In genomic region chr4:2417196-2417764, GRCh38 we compare ENCODE assay signal across 8 cellular contexts. TPM values are rescaled to one million over a fixed set of nuclear protein-coding genes. Genes with fewer than 3 reads are reported as not detected.
A peak's percentile ranks its signal among the peaks of the same experiment; 100 is the strongest.
DNase-seq lines count a peak whose midpoint lies in the region; ATAC-seq and TF ChIP-seq lines count a peak whose summit lies in the region.

No MANE protein-coding gene starts in this region.

- TF ChIP-seq CTCF in right lobe of liver (IDR thresholded peaks at IDR 0.05) = no peak
- TF ChIP-seq CTCF in tibial nerve (IDR thresholded peaks at IDR 0.05) = no peak

- no peak overlapping the region for H3K9ac ChIP-seq in adipocyte (ENCODE audit: low read length)

- ATAC-seq in right lobe of liver = no peak

- H3K27me3 ChIP-seq in adipocyte (replicated peaks; ENCODE audit: control insufficient read depth, insufficient read depth, low read length) (peaks cover 37% of the 10 kb centered on the region), right lobe of liver (no peaks in the 10 kb centered on the region), tibial nerve (peaks cover 0 to 47% of the 10 kb centered on the region in 2 donors)

- H3K4me1 ChIP-seq in adipocyte (ENCODE audit: control insufficient read depth, insufficient read depth, low read length) (peaks cover 24% of the 10 kb centered on the region), right lobe of liver (peaks cover 0 to 15% (median 3%) of the 10 kb centered on the region in 4 donors), tibial nerve (peaks cover 0 to 63% (median 30%) of the 10 kb centered on the region in 4 donors)

- TF ChIP-seq POLR2A in right lobe of liver (IDR thresholded peaks at IDR 0.05) = no peak
- TF ChIP-seq POLR2A in tibial nerve (IDR thresholded peaks at IDR 0.05) = no peak

- peak overlapping the region; percentile 79 for H3K4me3 ChIP-seq in adipocyte (ENCODE audit: low read length)
- peak overlapping the region; percentile 48 to 80 (median 54) for H3K4me3 ChIP-seq in right lobe of liver
- H3K4me3 ChIP-seq in tibial nerve = peak overlapping the region; percentile 50 to 79 (median 56)

- DNase-seq in activated effector memory CD4-positive, alpha-beta T cell treated with anti-CD3 and anti-CD28 coated beads, Interleukin-2, amount 50 U/mL, for 16 hours = peak; percentile 70
- no peak for DNase-seq in activated effector memory CD4-positive, alpha-beta T cell treated with Interleukin-2 at 50 U/mL for 16 hours
- peak; percentile 62 for DNase-seq in adipocyte (ENCODE audit: low read depth)
- no peak for DNase-seq in right lobe of liver
- no peak for DNase-seq in tibial nerve (ENCODE audit: low spot score in 2 of 2)
- DNase-seq in NCI-H446 treated with DMSO at 0.1 percent for 48 hours (lab: John Stamatoyannopoulos, UW) = no peak
- DNase-seq in pons (ENCODE audit: low spot score) = no peak
- DNase-seq in amniotic stem cell (lab: John Stamatoyannopoulos, UW) = no peak

- H3K27ac ChIP-seq in right lobe of liver = no peak overlapping the region
- peak overlapping the region in 3 of 4 donors; percentile 68 to 74 (median 70) for H3K27ac ChIP-seq in tibial nerve

- no peaks in the 10 kb centered on the region for H3K36me3 ChIP-seq in adipocyte (ENCODE audit: control insufficient read depth, insufficient read depth, low read length, severe bottlenecking)
- H3K36me3 ChIP-seq in right lobe of liver = no peaks in the 10 kb centered on the region
- H3K36me3 ChIP-seq in tibial nerve = no peaks in the 10 kb centered on the region

- H3K9me3 ChIP-seq in adipocyte (ENCODE audit: control insufficient read depth, low read length) (no peaks in the 10 kb centered on the region), right lobe of liver (no peaks in the 10 kb centered on the region), tibial nerve (no peaks in the 10 kb centered on the region)

- WGBS in right lobe of liver (ENCODE audit: insufficient coverage, low coverage, low lambda C conversion rate, missing lambda C conversion rate) = 0% methylated on average over 16 of the region's 63 CpGs
- WGBS in tibial nerve, 2 donors = 0 to 1% methylated on average over 14 to 47 of the region's 63 CpGs

- intact Hi-C loops in right lobe of liver (cut with DNase I) = no loop called here

- no peak for TF ChIP-seq EP300 in tibial nerve (IDR thresholded peaks at IDR 0.05)

RNA-seq across cellular contexts. Expression of gene ZFYVE28, which starts 1.2 kb away (rescaled TPM):
- total RNA-seq in right lobe of liver = 1 to 10 TPM; 2.5 to 9.6 (median 4.8) TPM
- 10 to 100 TPM; 16.2 to 44.4 (median 26.5) TPM for total RNA-seq in tibial nerve

RNA-seq across cellular contexts. Expression of gene CFAP99, which starts 1.5 kb away (rescaled TPM):
- total RNA-seq in right lobe of liver = under 1 TPM in 5 of 6 experiments, not detected in 1; 0.25 to 0.86 (median 0.29) TPM
- not detected for total RNA-seq in tibial nerve

RNA-seq across cellular contexts. Expression of gene RNF4, which starts 51.6 kb away (rescaled TPM):
- 10 to 100 TPM; 16.2 to 22.5 (median 18.0) TPM for total RNA-seq in right lobe of liver
- 10 to 100 TPM; 33.0 to 67.7 (median 49.3) TPM for total RNA-seq in tibial nerve

Comparison
In these comparisons a context has a peak if more than half of its experiments do, and no peak if none do; other contexts are left out.
1. DNase-seq: peak in activated effector memory CD4-positive, alpha-beta T cell treated with anti-CD3 and anti-CD28 coated beads, Interleukin-2, amount 50 U/mL, for 16 hours (single experiment) and adipocyte (single experiment); none in activated effector memory CD4-positive, alpha-beta T cell treated with Interleukin-2 at 50 U/mL for 16 hours (single experiment), right lobe of liver (0 of 3), tibial nerve (0 of 2), NCI-H446 treated with DMSO at 0.1 percent for 48 hours (single experiment), pons (single experiment) and amniotic stem cell (single experiment).
2. H3K27ac ChIP-seq: peak in tibial nerve (3 of 4); none in right lobe of liver (0 of 3).
3. Peak in every context shown above with its lines, with median percentiles within 50 percentile points of each other: H3K4me3 ChIP-seq.